ENCODE assay signal across 36 cellular contexts in the genomic region with DNA sequence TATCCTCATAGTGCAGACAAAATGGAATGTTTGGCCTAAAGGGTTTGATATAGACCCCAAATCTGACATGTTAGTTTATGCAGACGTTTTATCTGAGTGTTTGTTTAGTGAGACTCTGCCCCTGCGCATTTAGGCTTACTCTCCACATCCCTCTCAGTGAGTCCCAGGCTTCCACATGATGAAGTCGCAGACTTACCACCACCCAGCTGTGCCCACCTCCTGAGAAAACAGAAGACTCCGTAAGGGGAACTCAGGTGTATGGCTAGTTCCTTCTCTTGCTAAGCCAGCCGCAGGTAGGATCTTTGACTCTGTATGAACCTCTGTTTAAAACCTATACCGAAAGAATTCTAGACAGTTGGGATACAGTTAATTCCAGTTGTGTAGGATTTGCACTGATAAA.
"Had no signal": no experiment of that assay in that cellular context is flagged by ENCODE, and none has a peak within 500 bp of the region (broad histone marks: within the 10 kb centered on the region; RNA-seq: fewer than 3 reads in every experiment).

No MANE protein-coding gene starts in this region.

- H3K4me1 ChIP-seq: ascending aorta had no signal

- H3K27ac Mint-ChIP-seq: activated CD4-positive, alpha-beta memory T cell treated with anti-CD3 and anti-CD28 coated beads, Interleukin-2, amount 10 ng/mL, durations not matched to agents 7 days and 5 days; activated CD4-positive, alpha-beta T cell treated with anti-CD3 and anti-CD28 coated beads for 36 hours; activated CD4-positive, alpha-beta T cell treated with anti-CD3 and anti-CD28 coated beads, Interleukin-2, amount 10 ng/mL, durations not matched to agents 7 days and 5 days; activated CD8-positive, alpha-beta memory T cell treated with anti-CD3 and anti-CD28 coated beads, Interleukin-2, amount 10 ng/mL, durations not matched to agents 7 days and 5 days; activated CD8-positive, alpha-beta T cell treated with anti-CD3 and anti-CD28 coated beads, Interleukin-2, amount 10 ng/mL, durations not matched to agents 7 days and 5 days; activated naive CD4-positive, alpha-beta T cell treated with anti-CD3 and anti-CD28 coated beads, Interleukin-2, amount 10 ng/mL, durations not matched to agents 7 days and 5 days; activated naive CD4-positive, alpha-beta T cell treated with anti-CD3 and anti-CD28 coated beads, Interleukin-2, amount 50 U/mL, for 24 hours; activated naive CD8-positive, alpha-beta T cell; activated naive CD8-positive, alpha-beta T cell treated with anti-CD3 and anti-CD28 coated beads, Interleukin-2, amount 10 ng/mL, durations not matched to agents 7 days and 5 days; activated naive CD8-positive, alpha-beta T cell treated with anti-CD3 and anti-CD28 coated beads, Interleukin-2, amount 50 U/mL, for 24 hours; activated T-cell treated with anti-CD3 and anti-CD28 coated beads, Interleukin-2, amount 50 U/mL, for 24 hours; activated T-helper 2 cell treated with anti-CD3 and anti-CD28 coated beads, Interferon-gamma antibody, Interleukin-2, Interleukin-4, amounts not matched to agents 10 μg/mL and 5 μg/mL and 100 μg/mL, durations not matched to agents 14 hours and 24 hours and 36 hours; brain; T-helper 1 cell treated with Interleukin-12 subunit alpha and Interleukin-12 subunit beta and Interleukin-4 antibody, amounts not matched to agents 30 μg/mL and 1 μg/mL, for 36 hours; T-helper 2 cell treated with Interferon-gamma antibody and Interleukin-4, amounts not matched to agents 5 μg/mL and 100 μg/mL, for 36 hours had no signal

- ATAC-seq: activated CD4-positive, alpha-beta T cell treated with anti-CD3 and anti-CD28 coated beads for 36 hours; activated CD4-positive, CD25-positive, alpha-beta regulatory T cell treated with anti-CD3 and anti-CD28 coated beads, Interleukin-2, amount 50 U/mL, for 24 hours; activated CD8-positive, alpha-beta memory T cell treated with anti-CD3 and anti-CD28 coated beads, Interleukin-2, amount 10 ng/mL, durations not matched to agents 7 days and 5 days; activated CD8-positive, alpha-beta T cell treated with anti-CD3 and anti-CD28 coated beads, Interleukin-2, amount 10 ng/mL, durations not matched to agents 7 days and 5 days; activated naive CD8-positive, alpha-beta T cell treated with anti-CD3 and anti-CD28 coated beads, Interleukin-2, amount 50 U/mL, for 24 hours had no signal

- H3K36me3 Mint-ChIP-seq: brain had no signal

- H3K9me3 ChIP-seq: ascending aorta had no signal

- H3K27me3 ChIP-seq: ascending aorta, cardiac muscle cell had no signal

- H3K9me3 Mint-ChIP-seq: activated CD4-positive, alpha-beta memory T cell treated with anti-CD3 and anti-CD28 coated beads, Interleukin-2, amount 10 ng/mL, durations not matched to agents 7 days and 5 days; activated CD4-positive, alpha-beta T cell treated with anti-CD3 and anti-CD28 coated beads, Interleukin-2, amount 10 ng/mL, durations not matched to agents 7 days and 5 days; activated naive CD4-positive, alpha-beta T cell treated with anti-CD3 and anti-CD28 coated beads, Interleukin-2, amount 10 ng/mL, durations not matched to agents 7 days and 5 days; activated naive CD4-positive, alpha-beta T cell treated with anti-CD3 and anti-CD28 coated beads, Interleukin-2, amount 50 U/mL, for 24 hours; activated naive CD8-positive, alpha-beta T cell treated with anti-CD3 and anti-CD28 coated beads, Interleukin-2, amount 10 ng/mL, durations not matched to agents 7 days and 5 days; activated naive CD8-positive, alpha-beta T cell treated with anti-CD3 and anti-CD28 coated beads, Interleukin-2, amount 50 U/mL, for 24 hours; activated T-cell treated with anti-CD3 and anti-CD28 coated beads, Interleukin-2, amount 50 U/mL, for 24 hours; activated T-helper 2 cell treated with anti-CD3 and anti-CD28 coated beads, Interferon-gamma antibody, Interleukin-2, Interleukin-4, amounts not matched to agents 10 μg/mL and 5 μg/mL and 100 μg/mL, durations not matched to agents 14 hours and 24 hours and 36 hours; brain; central memory CD8-positive, alpha-beta T cell; T-helper 1 cell treated with Interleukin-12 subunit alpha and Interleukin-12 subunit beta and Interleukin-4 antibody, amounts not matched to agents 30 μg/mL and 1 μg/mL, for 36 hours; T-helper 2 cell treated with Interferon-gamma antibody and Interleukin-4, amounts not matched to agents 5 μg/mL and 100 μg/mL, for 36 hours had no signal

- H3K36me3 ChIP-seq: ascending aorta, cardiac muscle cell had no signal

- DNase-seq: activated CD4-positive, alpha-beta memory T cell treated with anti-CD3 and anti-CD28 coated beads, Interleukin-2, amount 10 ng/mL, durations not matched to agents 7 days and 5 days; activated CD4-positive, alpha-beta T cell treated with anti-CD3 and anti-CD28 coated beads for 1 hour; activated CD4-positive, alpha-beta T cell treated with anti-CD3 and anti-CD28 coated beads for 36 hours; activated CD4-positive, alpha-beta T cell treated with anti-CD3 and anti-CD28 coated beads for 48 hours; activated CD4-positive, alpha-beta T cell treated with anti-CD3 and anti-CD28 coated beads, Interleukin-2, amount 10 ng/mL, durations not matched to agents 7 days and 5 days; activated CD4-positive, alpha-beta T cell treated with anti-CD3 and anti-CD28 coated beads, Interleukin-2, amount 50 U/mL, for 48 hours; activated CD4-positive, CD25-positive, alpha-beta regulatory T cell; activated CD8-positive, alpha-beta memory T cell treated with anti-CD3 and anti-CD28 coated beads for 24 hours; activated CD8-positive, alpha-beta memory T cell treated with anti-CD3 and anti-CD28 coated beads, Interleukin-2, amount 10 ng/mL, durations not matched to agents 7 days and 5 days; activated CD8-positive, alpha-beta memory T cell treated with anti-CD3 and anti-CD28 coated beads, Interleukin-2, amount 50 U/mL, for 48 hours; activated CD8-positive, alpha-beta T cell treated with anti-CD3 and anti-CD28 coated beads, Interleukin-2, amount 10 ng/mL, durations not matched to agents 7 days and 5 days; activated effector memory CD4-positive, alpha-beta T cell treated with Interleukin-2 at 50 U/mL for 16 hours; activated gamma-delta T cell; activated naive CD4-positive, alpha-beta T cell treated with anti-CD3 and anti-CD28 coated beads, Interleukin-2, amount 10 ng/mL, durations not matched to agents 7 days and 5 days; activated naive CD4-positive, alpha-beta T cell treated with Interleukin-2 at 50 U/mL for 16 hours; activated naive CD8-positive, alpha-beta T cell treated with anti-CD3 and anti-CD28 coated beads, Interleukin-2, amount 10 ng/mL, durations not matched to agents 7 days and 5 days; activated naive CD8-positive, alpha-beta T cell treated with anti-CD3 and anti-CD28 coated beads, Interleukin-2, amount 50 U/mL, for 24 hours; activated T-cell treated with anti-CD3 and anti-CD28 coated beads, Interleukin-2, amount 50 U/mL, for 24 hours; activated T-cell treated with anti-CD3 and anti-CD28 coated beads, Interleukin-2, amount 50 U/mL, for 48 hours; amygdala; anterior cingulate cortex; caudate nucleus; cerebellar nuclear complex; T-helper 2 cell; T-helper 9 cell had no signal

- H3K27me3 Mint-ChIP-seq: activated CD4-positive, alpha-beta memory T cell treated with anti-CD3 and anti-CD28 coated beads, Interleukin-2, amount 10 ng/mL, durations not matched to agents 7 days and 5 days; activated CD4-positive, alpha-beta T cell treated with anti-CD3 and anti-CD28 coated beads for 36 hours; activated CD4-positive, alpha-beta T cell treated with anti-CD3 and anti-CD28 coated beads, Interleukin-2, amount 10 ng/mL, durations not matched to agents 7 days and 5 days; activated CD8-positive, alpha-beta memory T cell treated with anti-CD3 and anti-CD28 coated beads, Interleukin-2, amount 10 ng/mL, durations not matched to agents 7 days and 5 days; activated naive CD4-positive, alpha-beta T cell treated with anti-CD3 and anti-CD28 coated beads, Interleukin-2, amount 10 ng/mL, durations not matched to agents 7 days and 5 days; activated naive CD4-positive, alpha-beta T cell treated with anti-CD3 and anti-CD28 coated beads, Interleukin-2, amount 50 U/mL, for 24 hours; activated naive CD8-positive, alpha-beta T cell; activated naive CD8-positive, alpha-beta T cell treated with anti-CD3 and anti-CD28 coated beads, Interleukin-2, amount 10 ng/mL, durations not matched to agents 7 days and 5 days; activated naive CD8-positive, alpha-beta T cell treated with anti-CD3 and anti-CD28 coated beads, Interleukin-2, amount 50 U/mL, for 24 hours; activated T-cell treated with anti-CD3 and anti-CD28 coated beads, Interleukin-2, amount 50 U/mL, for 24 hours; brain; central memory CD8-positive, alpha-beta T cell had no signal

- H3K27ac ChIP-seq: ascending aorta, cardiac muscle cell, VCaP had no signal

- H3K4me3 Mint-ChIP-seq: activated CD4-positive, alpha-beta memory T cell treated with anti-CD3 and anti-CD28 coated beads, Interleukin-2, amount 10 ng/mL, durations not matched to agents 7 days and 5 days; activated CD4-positive, alpha-beta T cell treated with anti-CD3 and anti-CD28 coated beads for 36 hours; activated CD4-positive, alpha-beta T cell treated with anti-CD3 and anti-CD28 coated beads, Interleukin-2, amount 10 ng/mL, durations not matched to agents 7 days and 5 days; activated CD8-positive, alpha-beta memory T cell treated with anti-CD3 and anti-CD28 coated beads, Interleukin-2, amount 10 ng/mL, durations not matched to agents 7 days and 5 days; activated CD8-positive, alpha-beta T cell treated with anti-CD3 and anti-CD28 coated beads, Interleukin-2, amount 10 ng/mL, durations not matched to agents 7 days and 5 days; activated naive CD4-positive, alpha-beta T cell treated with anti-CD3 and anti-CD28 coated beads, Interleukin-2, amount 10 ng/mL, durations not matched to agents 7 days and 5 days; activated naive CD4-positive, alpha-beta T cell treated with anti-CD3 and anti-CD28 coated beads, Interleukin-2, amount 50 U/mL, for 24 hours; activated naive CD8-positive, alpha-beta T cell; activated naive CD8-positive, alpha-beta T cell treated with anti-CD3 and anti-CD28 coated beads, Interleukin-2, amount 10 ng/mL, durations not matched to agents 7 days and 5 days; activated naive CD8-positive, alpha-beta T cell treated with anti-CD3 and anti-CD28 coated beads, Interleukin-2, amount 50 U/mL, for 24 hours; activated T-cell treated with anti-CD3 and anti-CD28 coated beads, Interleukin-2, amount 50 U/mL, for 24 hours; brain; central memory CD8-positive, alpha-beta T cell; T-helper 1 cell treated with Interleukin-12 subunit alpha and Interleukin-12 subunit beta and Interleukin-4 antibody, amounts not matched to agents 30 μg/mL and 1 μg/mL, for 36 hours; T-helper 2 cell treated with Interferon-gamma antibody and Interleukin-4, amounts not matched to agents 5 μg/mL and 100 μg/mL, for 36 hours had no signal

- H3K4me1 Mint-ChIP-seq: activated CD4-positive, alpha-beta memory T cell treated with anti-CD3 and anti-CD28 coated beads, Interleukin-2, amount 10 ng/mL, durations not matched to agents 7 days and 5 days; activated CD4-positive, alpha-beta T cell treated with anti-CD3 and anti-CD28 coated beads for 36 hours; activated CD4-positive, alpha-beta T cell treated with anti-CD3 and anti-CD28 coated beads, Interleukin-2, amount 10 ng/mL, durations not matched to agents 7 days and 5 days; activated CD8-positive, alpha-beta memory T cell treated with anti-CD3 and anti-CD28 coated beads, Interleukin-2, amount 10 ng/mL, durations not matched to agents 7 days and 5 days; activated naive CD4-positive, alpha-beta T cell treated with anti-CD3 and anti-CD28 coated beads, Interleukin-2, amount 10 ng/mL, durations not matched to agents 7 days and 5 days; activated naive CD8-positive, alpha-beta T cell treated with anti-CD3 and anti-CD28 coated beads, Interleukin-2, amount 10 ng/mL, durations not matched to agents 7 days and 5 days; activated naive CD8-positive, alpha-beta T cell treated with anti-CD3 and anti-CD28 coated beads, Interleukin-2, amount 50 U/mL, for 24 hours; brain had no signal

- H3K4me3 ChIP-seq: ascending aorta, cardiac muscle cell had no signal
